In the genomic region with DNA sequence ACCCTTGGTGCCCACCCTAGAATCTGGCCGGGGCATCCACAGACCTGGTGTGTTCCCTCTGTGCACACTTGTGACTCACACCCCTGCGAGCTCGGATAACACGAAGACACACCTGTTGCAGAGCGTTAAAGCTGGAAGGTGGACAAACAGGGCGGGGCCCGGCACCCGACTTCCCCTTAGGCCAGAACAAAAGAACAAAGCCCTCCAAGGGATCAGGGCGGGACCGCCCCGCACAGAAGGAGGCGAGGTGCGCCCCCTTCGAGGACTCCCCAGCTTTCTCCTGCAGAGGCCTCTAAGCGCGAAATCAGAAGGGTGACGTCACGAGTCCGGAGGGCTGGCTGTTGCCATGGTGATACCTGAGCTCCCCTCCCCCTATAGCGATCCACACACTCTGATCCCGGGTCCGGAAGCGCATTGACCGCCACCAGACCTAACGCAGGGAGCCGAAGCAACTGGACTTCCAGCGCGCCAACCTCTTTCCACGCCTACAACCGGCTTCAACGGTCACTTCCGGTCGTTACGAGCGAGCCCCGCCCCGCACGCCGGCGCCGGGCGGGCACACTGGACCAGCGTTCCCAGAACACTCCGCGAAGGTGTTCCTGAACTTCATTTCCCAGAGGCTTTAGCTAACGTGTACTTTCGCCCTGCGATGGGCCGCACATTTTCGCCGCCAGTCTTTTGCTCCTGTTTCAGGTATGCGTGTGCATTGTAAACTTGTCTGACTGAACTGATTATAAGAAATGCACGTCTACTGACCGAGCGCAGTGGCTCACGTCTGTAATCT, we compare ENCODE assay signal across 1 cellular context.
TF ChIP-seq lines count a peak whose summit lies in the region.

A gene (minus strand): TSS at position 489 of the 784 bp plus-strand sequence. CDS start 811 bp downstream, outside the sequence.

TF ChIP-seq in HepG2, 621 proteins besides CTCF, POLR2A, EP300 and RAD21 (continued from another document and continues in another):
- TF ChIP-seq, protein P1, sequence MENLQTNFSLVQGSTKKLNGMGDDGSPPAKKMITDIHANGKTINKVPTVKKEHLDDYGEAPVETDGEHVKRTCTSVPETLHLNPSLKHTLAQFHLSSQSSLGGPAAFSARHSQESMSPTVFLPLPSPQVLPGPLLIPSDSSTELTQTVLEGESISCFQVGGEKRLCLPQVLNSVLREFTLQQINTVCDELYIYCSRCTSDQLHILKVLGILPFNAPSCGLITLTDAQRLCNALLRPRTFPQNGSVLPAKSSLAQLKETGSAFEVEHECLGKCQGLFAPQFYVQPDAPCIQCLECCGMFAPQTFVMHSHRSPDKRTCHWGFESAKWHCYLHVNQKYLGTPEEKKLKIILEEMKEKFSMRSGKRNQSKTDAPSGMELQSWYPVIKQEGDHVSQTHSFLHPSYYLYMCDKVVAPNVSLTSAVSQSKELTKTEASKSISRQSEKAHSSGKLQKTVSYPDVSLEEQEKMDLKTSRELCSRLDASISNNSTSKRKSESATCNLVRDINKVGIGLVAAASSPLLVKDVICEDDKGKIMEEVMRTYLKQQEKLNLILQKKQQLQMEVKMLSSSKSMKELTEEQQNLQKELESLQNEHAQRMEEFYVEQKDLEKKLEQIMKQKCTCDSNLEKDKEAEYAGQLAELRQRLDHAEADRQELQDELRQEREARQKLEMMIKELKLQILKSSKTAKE (CRISPR knock-in tag; IDR thresholded peaks at IDR 0.05; ENCODE audit: borderline replicate concordance): no peak
- no peak for TF ChIP-seq NBN (conservative IDR thresholded peaks at IDR 0.05)
- TF ChIP-seq TCF7 (IDR thresholded peaks at IDR 0.05; ENCODE audit: low read depth): peak; percentile 29; the same call in 1 of the 2 replicates
- no peak for TF ChIP-seq SMAD9 (CRISPR knock-in tag; IDR thresholded peaks at IDR 0.05)
- no peak for TF ChIP-seq GLI4 (CRISPR knock-in tag; IDR thresholded peaks at IDR 0.05; ENCODE audit: borderline replicate concordance)
- TF ChIP-seq FOXP1 (IDR thresholded peaks at IDR 0.05): no peak
- no peak; the same call in 1 of the 2 replicates for TF ChIP-seq FOXP1 (CRISPR knock-in tag; IDR thresholded peaks at IDR 0.05)
- no peak for TF ChIP-seq RAD51 (IDR thresholded peaks at IDR 0.05; ENCODE audit: borderline replicate concordance)
- peak; percentile 65 for TF ChIP-seq ZNF883 (CRISPR knock-in tag; IDR thresholded peaks at IDR 0.05; ENCODE audit: not compliant biosample characterization)
- TF ChIP-seq, protein P2, sequence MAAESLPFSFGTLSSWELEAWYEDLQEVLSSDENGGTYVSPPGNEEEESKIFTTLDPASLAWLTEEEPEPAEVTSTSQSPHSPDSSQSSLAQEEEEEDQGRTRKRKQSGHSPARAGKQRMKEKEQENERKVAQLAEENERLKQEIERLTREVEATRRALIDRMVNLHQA (CRISPR knock-in tag; IDR thresholded peaks at IDR 0.05): no peak
- TF ChIP-seq, protein P3, sequence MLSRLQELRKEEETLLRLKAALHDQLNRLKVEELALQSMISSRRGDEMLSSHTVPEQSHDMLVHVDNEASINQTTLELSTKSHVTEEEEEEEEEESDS (CRISPR knock-in tag; IDR thresholded peaks at IDR 0.05; ENCODE audit: borderline replicate concordance): 0 out of 2 replicates have a peak, but pooled peaks have one; percentile 87
- TF ChIP-seq, protein P4, sequence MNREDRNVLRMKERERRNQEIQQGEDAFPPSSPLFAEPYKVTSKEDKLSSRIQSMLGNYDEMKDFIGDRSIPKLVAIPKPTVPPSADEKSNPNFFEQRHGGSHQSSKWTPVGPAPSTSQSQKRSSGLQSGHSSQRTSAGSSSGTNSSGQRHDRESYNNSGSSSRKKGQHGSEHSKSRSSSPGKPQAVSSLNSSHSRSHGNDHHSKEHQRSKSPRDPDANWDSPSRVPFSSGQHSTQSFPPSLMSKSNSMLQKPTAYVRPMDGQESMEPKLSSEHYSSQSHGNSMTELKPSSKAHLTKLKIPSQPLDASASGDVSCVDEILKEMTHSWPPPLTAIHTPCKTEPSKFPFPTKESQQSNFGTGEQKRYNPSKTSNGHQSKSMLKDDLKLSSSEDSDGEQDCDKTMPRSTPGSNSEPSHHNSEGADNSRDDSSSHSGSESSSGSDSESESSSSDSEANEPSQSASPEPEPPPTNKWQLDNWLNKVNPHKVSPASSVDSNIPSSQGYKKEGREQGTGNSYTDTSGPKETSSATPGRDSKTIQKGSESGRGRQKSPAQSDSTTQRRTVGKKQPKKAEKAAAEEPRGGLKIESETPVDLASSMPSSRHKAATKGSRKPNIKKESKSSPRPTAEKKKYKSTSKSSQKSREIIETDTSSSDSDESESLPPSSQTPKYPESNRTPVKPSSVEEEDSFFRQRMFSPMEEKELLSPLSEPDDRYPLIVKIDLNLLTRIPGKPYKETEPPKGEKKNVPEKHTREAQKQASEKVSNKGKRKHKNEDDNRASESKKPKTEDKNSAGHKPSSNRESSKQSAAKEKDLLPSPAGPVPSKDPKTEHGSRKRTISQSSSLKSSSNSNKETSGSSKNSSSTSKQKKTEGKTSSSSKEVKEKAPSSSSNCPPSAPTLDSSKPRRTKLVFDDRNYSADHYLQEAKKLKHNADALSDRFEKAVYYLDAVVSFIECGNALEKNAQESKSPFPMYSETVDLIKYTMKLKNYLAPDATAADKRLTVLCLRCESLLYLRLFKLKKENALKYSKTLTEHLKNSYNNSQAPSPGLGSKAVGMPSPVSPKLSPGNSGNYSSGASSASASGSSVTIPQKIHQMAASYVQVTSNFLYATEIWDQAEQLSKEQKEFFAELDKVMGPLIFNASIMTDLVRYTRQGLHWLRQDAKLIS (CRISPR knock-in tag; IDR thresholded peaks at IDR 0.05): no peak
- TF ChIP-seq ZNF570 (CRISPR knock-in tag; IDR thresholded peaks at IDR 0.05; ENCODE audit: borderline replicate concordance): 0 out of 2 replicates have a peak, but pooled peaks have one; percentile 72
- no peak; the same call in 1 of the 2 replicates for TF ChIP-seq SOX13 (IDR thresholded peaks at IDR 0.05)
- TF ChIP-seq SOX13 (CRISPR knock-in tag; conservative IDR thresholded peaks at IDR 0.05 in 1 of 2, IDR thresholded peaks at IDR 0.05 in 1 of 2): peak in 1 of 2 experiments; percentile 63; a peak in 2 of 4 replicates
- TF ChIP-seq ESRRA (CRISPR knock-in tag; IDR thresholded peaks at IDR 0.05; ENCODE audit: low read depth): peak; percentile 67; the same call in 1 of the 2 replicates
- TF ChIP-seq GTF2F1 (IDR thresholded peaks at IDR 0.05; ENCODE audit: low read length): no peak; the same call in 1 of the 2 replicates
- TF ChIP-seq RELA (CRISPR knock-in tag; IDR thresholded peaks at IDR 0.05): peak; percentile 86; the same call in 1 of the 2 replicates
- TF ChIP-seq SOX6 (IDR thresholded peaks at IDR 0.05): no peak
- peak; percentile 93 for TF ChIP-seq SOX6 (CRISPR knock-in tag; IDR thresholded peaks at IDR 0.05)
- TF ChIP-seq, protein P5, sequence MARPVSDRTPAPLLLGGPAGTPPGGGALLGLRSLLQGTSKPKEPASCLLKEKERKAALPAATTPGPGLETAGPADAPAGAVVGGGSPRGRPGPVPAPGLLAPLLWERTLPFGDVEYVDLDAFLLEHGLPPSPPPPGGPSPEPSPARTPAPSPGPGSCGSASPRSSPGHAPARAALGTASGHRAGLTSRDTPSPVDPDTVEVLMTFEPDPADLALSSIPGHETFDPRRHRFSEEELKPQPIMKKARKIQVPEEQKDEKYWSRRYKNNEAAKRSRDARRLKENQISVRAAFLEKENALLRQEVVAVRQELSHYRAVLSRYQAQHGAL (CRISPR knock-in tag; IDR thresholded peaks at IDR 0.05; ENCODE audit: not compliant biosample characterization): peak; percentile 24
- TF ChIP-seq, protein P6, sequence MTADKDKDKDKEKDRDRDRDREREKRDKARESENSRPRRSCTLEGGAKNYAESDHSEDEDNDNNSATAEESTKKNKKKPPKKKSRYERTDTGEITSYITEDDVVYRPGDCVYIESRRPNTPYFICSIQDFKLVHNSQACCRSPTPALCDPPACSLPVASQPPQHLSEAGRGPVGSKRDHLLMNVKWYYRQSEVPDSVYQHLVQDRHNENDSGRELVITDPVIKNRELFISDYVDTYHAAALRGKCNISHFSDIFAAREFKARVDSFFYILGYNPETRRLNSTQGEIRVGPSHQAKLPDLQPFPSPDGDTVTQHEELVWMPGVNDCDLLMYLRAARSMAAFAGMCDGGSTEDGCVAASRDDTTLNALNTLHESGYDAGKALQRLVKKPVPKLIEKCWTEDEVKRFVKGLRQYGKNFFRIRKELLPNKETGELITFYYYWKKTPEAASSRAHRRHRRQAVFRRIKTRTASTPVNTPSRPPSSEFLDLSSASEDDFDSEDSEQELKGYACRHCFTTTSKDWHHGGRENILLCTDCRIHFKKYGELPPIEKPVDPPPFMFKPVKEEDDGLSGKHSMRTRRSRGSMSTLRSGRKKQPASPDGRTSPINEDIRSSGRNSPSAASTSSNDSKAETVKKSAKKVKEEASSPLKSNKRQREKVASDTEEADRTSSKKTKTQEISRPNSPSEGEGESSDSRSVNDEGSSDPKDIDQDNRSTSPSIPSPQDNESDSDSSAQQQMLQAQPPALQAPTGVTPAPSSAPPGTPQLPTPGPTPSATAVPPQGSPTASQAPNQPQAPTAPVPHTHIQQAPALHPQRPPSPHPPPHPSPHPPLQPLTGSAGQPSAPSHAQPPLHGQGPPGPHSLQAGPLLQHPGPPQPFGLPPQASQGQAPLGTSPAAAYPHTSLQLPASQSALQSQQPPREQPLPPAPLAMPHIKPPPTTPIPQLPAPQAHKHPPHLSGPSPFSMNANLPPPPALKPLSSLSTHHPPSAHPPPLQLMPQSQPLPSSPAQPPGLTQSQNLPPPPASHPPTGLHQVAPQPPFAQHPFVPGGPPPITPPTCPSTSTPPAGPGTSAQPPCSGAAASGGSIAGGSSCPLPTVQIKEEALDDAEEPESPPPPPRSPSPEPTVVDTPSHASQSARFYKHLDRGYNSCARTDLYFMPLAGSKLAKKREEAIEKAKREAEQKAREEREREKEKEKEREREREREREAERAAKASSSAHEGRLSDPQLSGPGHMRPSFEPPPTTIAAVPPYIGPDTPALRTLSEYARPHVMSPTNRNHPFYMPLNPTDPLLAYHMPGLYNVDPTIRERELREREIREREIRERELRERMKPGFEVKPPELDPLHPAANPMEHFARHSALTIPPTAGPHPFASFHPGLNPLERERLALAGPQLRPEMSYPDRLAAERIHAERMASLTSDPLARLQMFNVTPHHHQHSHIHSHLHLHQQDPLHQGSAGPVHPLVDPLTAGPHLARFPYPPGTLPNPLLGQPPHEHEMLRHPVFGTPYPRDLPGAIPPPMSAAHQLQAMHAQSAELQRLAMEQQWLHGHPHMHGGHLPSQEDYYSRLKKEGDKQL (CRISPR knock-in tag; IDR thresholded peaks at IDR 0.05; ENCODE audit: low read depth): no peak
- TF ChIP-seq SP140L (CRISPR knock-in tag; IDR thresholded peaks at IDR 0.05; ENCODE audit: borderline replicate concordance): peak; percentile 21; the same call in 1 of the 2 replicates
- TF ChIP-seq, protein P7, sequence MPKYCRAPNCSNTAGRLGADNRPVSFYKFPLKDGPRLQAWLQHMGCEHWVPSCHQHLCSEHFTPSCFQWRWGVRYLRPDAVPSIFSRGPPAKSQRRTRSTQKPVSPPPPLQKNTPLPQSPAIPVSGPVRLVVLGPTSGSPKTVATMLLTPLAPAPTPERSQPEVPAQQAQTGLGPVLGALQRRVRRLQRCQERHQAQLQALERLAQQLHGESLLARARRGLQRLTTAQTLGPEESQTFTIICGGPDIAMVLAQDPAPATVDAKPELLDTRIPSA (CRISPR knock-in tag; IDR thresholded peaks at IDR 0.05; ENCODE audit: borderline replicate concordance): no peak; the same call in 1 of the 2 replicates
- TF ChIP-seq BORCS8-MEF2B (CRISPR knock-in tag; IDR thresholded peaks at IDR 0.05): peak; percentile 83; the same call in 1 of the 2 replicates
- no peak for TF ChIP-seq NPAS2 (CRISPR knock-in tag; IDR thresholded peaks at IDR 0.05; ENCODE audit: borderline replicate concordance)
- no peak for TF ChIP-seq SETDB1 (CRISPR knock-in tag; IDR thresholded peaks at IDR 0.05; ENCODE audit: borderline replicate concordance)
- TF ChIP-seq, protein P8, sequence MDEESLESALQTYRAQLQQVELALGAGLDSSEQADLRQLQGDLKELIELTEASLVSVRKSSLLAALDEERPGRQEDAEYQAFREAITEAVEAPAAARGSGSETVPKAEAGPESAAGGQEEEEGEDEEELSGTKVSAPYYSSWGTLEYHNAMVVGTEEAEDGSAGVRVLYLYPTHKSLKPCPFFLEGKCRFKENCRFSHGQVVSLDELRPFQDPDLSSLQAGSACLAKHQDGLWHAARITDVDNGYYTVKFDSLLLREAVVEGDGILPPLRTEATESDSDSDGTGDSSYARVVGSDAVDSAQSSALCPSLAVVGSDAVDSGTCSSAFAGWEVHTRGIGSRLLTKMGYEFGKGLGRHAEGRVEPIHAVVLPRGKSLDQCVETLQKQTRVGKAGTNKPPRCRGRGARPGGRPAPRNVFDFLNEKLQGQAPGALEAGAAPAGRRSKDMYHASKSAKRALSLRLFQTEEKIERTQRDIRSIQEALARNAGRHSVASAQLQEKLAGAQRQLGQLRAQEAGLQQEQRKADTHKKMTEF (CRISPR knock-in tag; IDR thresholded peaks at IDR 0.05): peak; percentile 90
- TF ChIP-seq ZNF296 (CRISPR knock-in tag; conservative IDR thresholded peaks at IDR 0.05): no peak
- no peak for TF ChIP-seq FOSL1 (CRISPR knock-in tag; IDR thresholded peaks at IDR 0.05; ENCODE audit: borderline replicate concordance)
- peak; percentile 94 for TF ChIP-seq KAT8 (CRISPR knock-in tag; IDR thresholded peaks at IDR 0.05)
- TF ChIP-seq SIX1 (CRISPR knock-in tag; IDR thresholded peaks at IDR 0.05; ENCODE audit: borderline replicate concordance): peak; percentile 60
- TF ChIP-seq, protein P9, sequence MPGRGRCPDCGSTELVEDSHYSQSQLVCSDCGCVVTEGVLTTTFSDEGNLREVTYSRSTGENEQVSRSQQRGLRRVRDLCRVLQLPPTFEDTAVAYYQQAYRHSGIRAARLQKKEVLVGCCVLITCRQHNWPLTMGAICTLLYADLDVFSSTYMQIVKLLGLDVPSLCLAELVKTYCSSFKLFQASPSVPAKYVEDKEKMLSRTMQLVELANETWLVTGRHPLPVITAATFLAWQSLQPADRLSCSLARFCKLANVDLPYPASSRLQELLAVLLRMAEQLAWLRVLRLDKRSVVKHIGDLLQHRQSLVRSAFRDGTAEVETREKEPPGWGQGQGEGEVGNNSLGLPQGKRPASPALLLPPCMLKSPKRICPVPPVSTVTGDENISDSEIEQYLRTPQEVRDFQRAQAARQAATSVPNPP (CRISPR knock-in tag; IDR thresholded peaks at IDR 0.05): peak; percentile 43
- TF ChIP-seq, protein P10, sequence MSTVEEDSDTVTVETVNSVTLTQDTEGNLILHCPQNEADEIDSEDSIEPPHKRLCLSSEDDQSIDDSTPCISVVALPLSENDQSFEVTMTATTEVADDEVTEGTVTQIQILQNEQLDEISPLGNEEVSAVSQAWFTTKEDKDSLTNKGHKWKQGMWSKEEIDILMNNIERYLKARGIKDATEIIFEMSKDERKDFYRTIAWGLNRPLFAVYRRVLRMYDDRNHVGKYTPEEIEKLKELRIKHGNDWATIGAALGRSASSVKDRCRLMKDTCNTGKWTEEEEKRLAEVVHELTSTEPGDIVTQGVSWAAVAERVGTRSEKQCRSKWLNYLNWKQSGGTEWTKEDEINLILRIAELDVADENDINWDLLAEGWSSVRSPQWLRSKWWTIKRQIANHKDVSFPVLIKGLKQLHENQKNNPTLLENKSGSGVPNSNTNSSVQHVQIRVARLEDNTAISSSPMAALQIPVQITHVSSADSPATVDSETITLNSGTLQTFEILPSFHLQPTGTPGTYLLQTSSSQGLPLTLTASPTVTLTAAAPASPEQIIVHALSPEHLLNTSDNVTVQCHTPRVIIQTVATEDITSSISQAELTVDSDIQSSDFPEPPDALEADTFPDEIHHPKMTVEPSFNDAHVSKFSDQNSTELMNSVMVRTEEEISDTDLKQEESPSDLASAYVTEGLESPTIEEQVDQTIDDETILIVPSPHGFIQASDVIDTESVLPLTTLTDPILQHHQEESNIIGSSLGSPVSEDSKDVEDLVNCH (CRISPR knock-in tag; IDR thresholded peaks at IDR 0.05): peak; percentile 71; the same call in 1 of the 2 replicates
- TF ChIP-seq KDM4B (CRISPR knock-in tag; IDR thresholded peaks at IDR 0.05): peak; percentile 60
- TF ChIP-seq FOXO1 (CRISPR knock-in tag; IDR thresholded peaks at IDR 0.05): peak; percentile 43; the same call in 1 of the 2 replicates
- TF ChIP-seq, protein P11, sequence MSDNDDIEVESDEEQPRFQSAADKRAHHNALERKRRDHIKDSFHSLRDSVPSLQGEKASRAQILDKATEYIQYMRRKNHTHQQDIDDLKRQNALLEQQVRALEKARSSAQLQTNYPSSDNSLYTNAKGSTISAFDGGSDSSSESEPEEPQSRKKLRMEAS (IDR thresholded peaks at IDR 0.05): peak; percentile 92
